Comparison of ENCODE assay signal across 1 cellular context in genomic region chr10:60203993-60204618, GRCh38.
TF ChIP-seq lines count a peak whose summit lies in the region.

No MANE protein-coding gene starts in this region.

TF ChIP-seq in K562, 482 proteins besides CTCF, POLR2A, EP300 and RAD21 (continued from another document):
- no peak for TF ChIP-seq ZBTB49 (CRISPR knock-in tag; IDR thresholded peaks at IDR 0.05; ENCODE audit: borderline replicate concordance)
- no peak for TF ChIP-seq CREB5 (CRISPR knock-in tag; IDR thresholded peaks at IDR 0.05)
- TF ChIP-seq SMC3 (conservative IDR thresholded peaks at IDR 0.05; ENCODE audit: insufficient read depth, low read depth, low read length): peak; percentile 79
- TF ChIP-seq CBFA2T3 (IDR thresholded peaks at IDR 0.05): no peak
- no peak for TF ChIP-seq ZNF277 (CRISPR knock-in tag; IDR thresholded peaks at IDR 0.05; ENCODE audit: borderline replicate concordance)
